16 cellular contexts compared by ENCODE assay signal in genomic region chr1:167249702-167250101, GRCh38. TPM values are rescaled to one million over a fixed set of nuclear protein-coding genes. Genes with fewer than 3 reads are reported as not detected.
DNase-seq lines count a peak whose midpoint lies in the region; ATAC-seq and TF ChIP-seq lines count a peak whose summit lies in the region.
"Had no signal": no experiment of that assay in that cellular context is flagged by ENCODE, and none has a peak within 500 bp of the region (broad histone marks: within the 10 kb centered on the region; RNA-seq: fewer than 3 reads in every experiment).

No MANE protein-coding gene starts in this region.

- H3K36me3 Mint-ChIP-seq in endothelial cell (ENCODE audit: low read depth, unreplicated experiment): no peaks in the 10 kb centered on the region

- peaks cover 2% of the 10 kb centered on the region for H3K27me3 Mint-ChIP-seq in endothelial cell (ENCODE audit: unreplicated experiment)

- H3K4me3 ChIP-seq in GM12865 (ENCODE audit: low read depth, low read length): no peak overlapping the region
- H3K4me3 ChIP-seq: BLaER1 treated with 17β-estradiol and CSF1 and Interleukin-3, amounts not matched to agents 10 nM and 100 nM; sigmoid colon had no signal

- peak; percentile 76 for ATAC-seq in GM18867 (IDR thresholded peaks at IDR 0.05; ENCODE audit: unreplicated experiment)
- peak; percentile 52 for ATAC-seq in HG03159 (IDR thresholded peaks at IDR 0.05; ENCODE audit: unreplicated experiment)
- ATAC-seq in HG02588 (IDR thresholded peaks at IDR 0.05; ENCODE audit: unreplicated experiment): no peak

- H3K27ac Mint-ChIP-seq in endothelial cell (ENCODE audit: unreplicated experiment): no peak overlapping the region
- H3K27ac Mint-ChIP-seq: nephron had no signal

- H3K4me1 Mint-ChIP-seq in endothelial cell (ENCODE audit: unreplicated experiment): no peaks in the 10 kb centered on the region

- peak; percentile 41 for DNase-seq in GM12865 (ENCODE audit: low read depth)
- peak; percentile 49 for DNase-seq in islet precursor cell
- no peak for DNase-seq in endothelial cell (ENCODE audit: low spot score)
- no peak for DNase-seq in SW480 (ENCODE audit: low spot score)
- DNase-seq: activated gamma-delta T cell treated with Interleukin-2 at 50 U/mL for 16 hours, caudate nucleus, H7, head of caudate nucleus, NCI-H2081, sigmoid colon, substantia nigra had no signal

- no peaks in the 10 kb centered on the region for H3K9me3 Mint-ChIP-seq in endothelial cell (ENCODE audit: unreplicated experiment)
- H3K9me3 Mint-ChIP-seq: nephron had no signal

- TF ChIP-seq CTCF in GM12865 (IDR thresholded peaks at IDR 0.05; ENCODE audit: insufficient read depth, low read depth, low read length, missing control alignments) (no peak), endothelial cell (IDR thresholded peaks at IDR 0.05; ENCODE audit: unreplicated experiment) (no peak)

- no peak overlapping the region for H3K4me3 Mint-ChIP-seq in endothelial cell (ENCODE audit: unreplicated experiment)
- H3K4me3 Mint-ChIP-seq: nephron had no signal

RNA-seq across cellular contexts. Expression of gene POU2F1, which starts 29.0 kb away (rescaled TPM):
- total RNA-seq in endothelial cell (ENCODE audit: unreplicated experiment): 24.5 TPM

Comparison
In these comparisons a context has a peak if more than half of its experiments do, and no peak if none do; other contexts are left out.
1. DNase-seq: peak in GM12865 (single experiment) and islet precursor cell (single experiment); none in endothelial cell (single experiment) and SW480 (single experiment).